8 cellular contexts compared by ENCODE assay signal in genomic region chr15:101501703-101502373, GRCh38. TPM values are rescaled to one million over a fixed set of nuclear protein-coding genes. Genes with fewer than 3 reads are reported as not detected.
DNase-seq lines count a peak whose midpoint lies in the region; ATAC-seq and TF ChIP-seq lines count a peak whose summit lies in the region.

No MANE protein-coding gene starts in this region.

- no peak overlapping the region for H3K27ac ChIP-seq in SJCRH30

- no peaks in the 10 kb centered on the region for H3K27me3 ChIP-seq in SJCRH30
- peaks cover 4% of the 10 kb centered on the region for H3K27me3 ChIP-seq in kidney epithelial cell (ENCODE audit: control insufficient read depth, insufficient read depth, low read length)

- H3K36me3 ChIP-seq in SJCRH30 (no peaks in the 10 kb centered on the region), kidney epithelial cell (ENCODE audit: control insufficient read depth, insufficient read depth, low read length) (no peaks in the 10 kb centered on the region)

- no peaks in the 10 kb centered on the region for H3K9me3 ChIP-seq in SJCRH30 (replicated peaks)

- H3K4me1 ChIP-seq in SJCRH30: peaks cover 14% of the 10 kb centered on the region

- DNase-seq in GM12865 (ENCODE audit: low read depth) (peak; percentile 42), SJCRH30 (peak; percentile 58 to 65), kidney epithelial cell (ENCODE audit: low read depth) (no peak), GF-D8 (lab: John Stamatoyannopoulos, UW) (no peak), NCI-H446 (lab: John Stamatoyannopoulos, UW) (no peak)
- DNase-seq in activated naive CD8-positive, alpha-beta T cell treated with anti-CD3 and anti-CD28 coated beads, Interleukin-2, amount 50 U/mL, for 16 hours (ENCODE audit: low read depth, low spot score): peak; percentile 30
- DNase-seq in stimulated activated CD8-positive, alpha-beta memory T cell treated with anti-CD3 and anti-CD28 coated beads, Interleukin-12 subunit alpha, Interleukin-12 subunit beta, amount 100 ng/mL, for 1 hour (ENCODE audit: low read depth): peak; percentile 12

- ATAC-seq in HG02610 (IDR thresholded peaks at IDR 0.05; ENCODE audit: unreplicated experiment): peak; percentile 50

- H3K4me3 ChIP-seq in GM12865 (ENCODE audit: low read depth, low read length): no peak overlapping the region
- no peak overlapping the region for H3K4me3 ChIP-seq in SJCRH30
- H3K4me3 ChIP-seq in kidney epithelial cell (ENCODE audit: low read depth, low read length): no peak overlapping the region

- peak; percentile 51 for TF ChIP-seq CTCF in GM12865 (IDR thresholded peaks at IDR 0.05; ENCODE audit: insufficient read depth, low read depth, low read length, missing control alignments)
- TF ChIP-seq CTCF in kidney epithelial cell (IDR thresholded peaks at IDR 0.05; ENCODE audit: insufficient read depth, low read length, poor library complexity, severe bottlenecking): peak; percentile 44

RNA-seq across cellular contexts. Expression of gene PCSK6, which starts 12.3 kb away (rescaled TPM):
- total RNA-seq in SJCRH30 (2014; rRNA removed; shearing (Covaris generic)): 0.13 and 0.36 TPM in 2 replicates
- 5.4 and 8.4 TPM in 2 replicates for total RNA-seq in kidney epithelial cell

Comparison
In these comparisons a context has a peak if more than half of its experiments do, and no peak if none do; other contexts are left out.
1. DNase-seq: peak in GM12865 (single experiment), SJCRH30 (2 of 2), activated naive CD8-positive, alpha-beta T cell treated with anti-CD3 and anti-CD28 coated beads, Interleukin-2, amount 50 U/mL, for 16 hours (single experiment) and stimulated activated CD8-positive, alpha-beta memory T cell treated with anti-CD3 and anti-CD28 coated beads, Interleukin-12 subunit alpha, Interleukin-12 subunit beta, amount 100 ng/mL, for 1 hour (single experiment); none in kidney epithelial cell (single experiment), GF-D8 (single experiment) and NCI-H446 (0 of 2).